17 cellular contexts compared by ENCODE assay signal in genomic region chr18:73535189-73535588, GRCh38.
"Had no signal": no experiment of that assay in that cellular context is flagged by ENCODE, and none has a peak within 500 bp of the region (broad histone marks: within the 10 kb centered on the region; RNA-seq: fewer than 3 reads in every experiment).

No MANE protein-coding gene starts in this region.

- H3K36me3 ChIP-seq: heart right ventricle, spleen, tibial nerve had no signal

- DNase-seq: effector memory CD4-positive, alpha-beta T cell; heart right ventricle; hypothalamus; kidney glomerular epithelial cell; mammary epithelial cell; mucosa of descending colon; naive thymus-derived CD8-positive, alpha-beta T cell; spleen; stimulated activated CD4-positive, alpha-beta T cell treated with anti-CD3 and anti-CD28 coated beads, Interleukin-15, amount 100 ng/mL, for 24 hours; stimulated activated CD4-positive, alpha-beta T cell treated with anti-CD3 and anti-CD28 coated beads, Interleukin-1b, Interleukin-23, amount 100 ng/mL, for 48 hours; stimulated activated CD4-positive, alpha-beta T cell treated with anti-CD3 and anti-CD28 coated beads, Interleukin-4, amount 100 ng/mL, for 24 hours; testis had no signal

- H3K4me1 ChIP-seq: heart right ventricle, spleen, testis, tibial nerve had no signal

- H3K27ac ChIP-seq: heart right ventricle, spleen, testis, tibial nerve had no signal

- H3K27me3 ChIP-seq: heart right ventricle, spleen, testis, tibial nerve had no signal

- H3K4me3 ChIP-seq: heart right ventricle, mucosa of descending colon, spleen, testis, tibial nerve had no signal

- H3K27ac Mint-ChIP-seq: naive thymus-derived CD8-positive, alpha-beta T cell; stimulated activated memory B cell treated with anti-CD40 and anti-IgM and Interleukin-4, amounts not matched to agents 10 μg/mL and 1 μg/mL and 100 μg/mL, for 72 hours; stimulated activated naive CD8-positive, alpha-beta T cell treated with anti-CD3 and anti-CD28 coated beads, Interleukin-15, Interleukin-2, amounts not matched to agents 100 ng/mL and 50 ng/mL, for 24 hours had no signal

- H3K9me3 ChIP-seq: mucosa of descending colon, testis, tibial nerve had no signal

- ATAC-seq: esophagus mucosa; heart right ventricle; mucosa of descending colon; naive thymus-derived CD8-positive, alpha-beta T cell; sciatic nerve; stimulated activated memory B cell treated with anti-CD40 and anti-IgM and Interleukin-4, amounts not matched to agents 10 μg/mL and 1 μg/mL and 100 μg/mL, for 72 hours had no signal

- H3K36me3 Mint-ChIP-seq: naive thymus-derived CD8-positive, alpha-beta T cell; stimulated activated memory B cell treated with anti-CD40 and anti-IgM and Interleukin-4, amounts not matched to agents 10 μg/mL and 1 μg/mL and 100 μg/mL, for 72 hours had no signal
